In genomic region chr1:19057182-19057779, GRCh38 we compare ENCODE assay signal across 24 cellular contexts.
"Had no signal": no experiment of that assay in that cellular context is flagged by ENCODE, and none has a peak within 500 bp of the region (broad histone marks: within the 10 kb centered on the region; RNA-seq: fewer than 3 reads in every experiment).

No MANE protein-coding gene starts in this region.

- H3K4me1 ChIP-seq: tibial artery had no signal

- H3K36me3 ChIP-seq: heart left ventricle, left ventricle myocardium inferior, tibial artery had no signal

- H3K4me3 ChIP-seq: dorsolateral prefrontal cortex, heart left ventricle, left ventricle myocardium inferior, tibial artery had no signal

- H3K27ac Mint-ChIP-seq: activated CD4-positive, alpha-beta T cell treated with anti-CD3 and anti-CD28 coated beads, Interleukin-2, amount 10 ng/mL, durations not matched to agents 24 days and 14 days; activated CD8-positive, alpha-beta T cell treated with anti-CD3 and anti-CD28 coated beads for 36 hours; activated naive CD8-positive, alpha-beta T cell treated with anti-CD3 and anti-CD28 coated beads, Interleukin-2, amount 50 U/mL, for 24 hours; activated T-helper 17 cell treated with anti-CD3 and anti-CD28 coated beads, Interleukin-2, amount 50 U/mL, for 72 hours; brain; nephron progenitor cell had no signal

- DNase-seq: activated CD4-positive, alpha-beta T cell treated with anti-CD3 and anti-CD28 coated beads, Interleukin-2, amount 10 ng/mL, durations not matched to agents 24 days and 14 days; activated CD8-positive, alpha-beta T cell treated with anti-CD3 and anti-CD28 coated beads for 36 hours; activated naive CD4-positive, alpha-beta T cell treated with Interleukin-2 at 50 U/mL for 16 hours; activated naive CD8-positive, alpha-beta T cell treated with anti-CD3 and anti-CD28 coated beads, Interleukin-2, amount 50 U/mL, for 24 hours; activated T-cell treated with anti-CD3 and anti-CD28 coated beads, Interleukin-2, amount 50 U/mL, for 1 hour; anterior cingulate cortex; central memory CD4-positive, alpha-beta T cell; dorsolateral prefrontal cortex; erythroblast; heart left ventricle; kidney glomerular epithelial cell; left ventricle myocardium inferior; mammary epithelial cell; midbrain; nephron progenitor cell; occipital lobe; retina; stimulated activated CD8-positive, alpha-beta memory T cell treated with anti-CD3 and anti-CD28 coated beads, Interleukin-4, amount 100 ng/mL, for 48 hours; stimulated activated naive CD4-positive, alpha-beta T cell; tibial artery had no signal

- FAIRE-seq: colon, frontal cortex had no signal

- H3K4me3 Mint-ChIP-seq: activated CD4-positive, alpha-beta T cell treated with anti-CD3 and anti-CD28 coated beads, Interleukin-2, amount 10 ng/mL, durations not matched to agents 24 days and 14 days; activated CD8-positive, alpha-beta T cell treated with anti-CD3 and anti-CD28 coated beads for 36 hours; activated naive CD8-positive, alpha-beta T cell treated with anti-CD3 and anti-CD28 coated beads, Interleukin-2, amount 50 U/mL, for 24 hours; activated T-helper 17 cell treated with anti-CD3 and anti-CD28 coated beads, Interleukin-2, amount 50 U/mL, for 72 hours; brain; nephron progenitor cell had no signal

- ATAC-seq: activated CD8-positive, alpha-beta T cell treated with anti-CD3 and anti-CD28 coated beads for 36 hours; activated naive CD8-positive, alpha-beta T cell treated with anti-CD3 and anti-CD28 coated beads, Interleukin-2, amount 50 U/mL, for 24 hours; activated T-helper 17 cell treated with anti-CD3 and anti-CD28 coated beads, Interleukin-2, amount 50 U/mL, for 72 hours; heart left ventricle had no signal

- H3K9me3 ChIP-seq: heart left ventricle, left ventricle myocardium inferior, tibial artery had no signal

- H3K27ac ChIP-seq: dorsolateral prefrontal cortex, heart left ventricle, left ventricle myocardium inferior, tibial artery had no signal
